ENCODE assay signal across 8 cellular contexts in the genomic region with DNA sequence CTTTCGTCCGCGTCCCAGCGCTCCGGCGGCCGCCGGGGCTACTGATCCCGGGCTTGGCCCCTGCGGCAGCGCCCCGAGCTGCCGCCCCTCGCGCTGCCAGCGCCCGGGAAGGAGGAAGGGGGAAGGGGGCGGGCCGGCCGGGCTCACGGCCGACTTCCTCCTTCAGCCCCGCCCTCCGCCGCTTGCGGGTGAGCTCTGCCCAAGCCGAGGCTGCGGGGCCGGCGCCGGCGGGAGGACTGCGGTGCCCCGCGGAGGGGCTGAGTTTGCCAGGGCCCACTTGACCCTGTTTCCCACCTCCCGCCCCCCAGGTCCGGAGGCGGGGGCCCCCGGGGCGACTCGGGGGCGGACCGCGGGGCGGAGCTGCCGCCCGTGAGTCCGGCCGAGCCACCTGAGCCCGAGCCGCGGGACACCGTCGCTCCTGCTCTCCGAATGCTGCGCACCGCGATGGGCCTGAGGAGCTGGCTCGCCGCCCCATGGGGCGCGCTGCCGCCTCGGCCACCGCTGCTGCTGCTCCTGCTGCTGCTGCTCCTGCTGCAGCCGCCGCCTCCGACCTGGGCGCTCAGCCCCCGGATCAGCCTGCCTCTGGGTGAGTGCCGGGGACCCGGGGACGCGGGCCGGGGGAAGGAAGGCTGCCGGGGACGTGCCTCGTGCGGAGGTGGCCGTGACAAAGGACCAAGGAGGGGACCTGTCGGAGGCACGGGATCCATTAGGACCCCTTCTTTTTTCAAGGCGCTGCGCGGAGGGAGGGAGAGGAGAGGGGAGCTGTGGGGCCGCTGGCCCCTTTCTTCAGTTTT. TPM values are rescaled to one million over a fixed set of nuclear protein-coding genes. Genes with fewer than 3 reads are reported as not detected.
DNase-seq lines count a peak whose midpoint lies in the region; TF ChIP-seq lines count a peak whose summit lies in the region.

A gene with protein sequence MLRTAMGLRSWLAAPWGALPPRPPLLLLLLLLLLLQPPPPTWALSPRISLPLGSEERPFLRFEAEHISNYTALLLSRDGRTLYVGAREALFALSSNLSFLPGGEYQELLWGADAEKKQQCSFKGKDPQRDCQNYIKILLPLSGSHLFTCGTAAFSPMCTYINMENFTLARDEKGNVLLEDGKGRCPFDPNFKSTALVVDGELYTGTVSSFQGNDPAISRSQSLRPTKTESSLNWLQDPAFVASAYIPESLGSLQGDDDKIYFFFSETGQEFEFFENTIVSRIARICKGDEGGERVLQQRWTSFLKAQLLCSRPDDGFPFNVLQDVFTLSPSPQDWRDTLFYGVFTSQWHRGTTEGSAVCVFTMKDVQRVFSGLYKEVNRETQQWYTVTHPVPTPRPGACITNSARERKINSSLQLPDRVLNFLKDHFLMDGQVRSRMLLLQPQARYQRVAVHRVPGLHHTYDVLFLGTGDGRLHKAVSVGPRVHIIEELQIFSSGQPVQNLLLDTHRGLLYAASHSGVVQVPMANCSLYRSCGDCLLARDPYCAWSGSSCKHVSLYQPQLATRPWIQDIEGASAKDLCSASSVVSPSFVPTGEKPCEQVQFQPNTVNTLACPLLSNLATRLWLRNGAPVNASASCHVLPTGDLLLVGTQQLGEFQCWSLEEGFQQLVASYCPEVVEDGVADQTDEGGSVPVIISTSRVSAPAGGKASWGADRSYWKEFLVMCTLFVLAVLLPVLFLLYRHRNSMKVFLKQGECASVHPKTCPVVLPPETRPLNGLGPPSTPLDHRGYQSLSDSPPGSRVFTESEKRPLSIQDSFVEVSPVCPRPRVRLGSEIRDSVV (plus strand): TSS at position 181 of the 794 bp plus-strand sequence. CDS start 249 bp downstream, at position 430.

- H3K9me3 ChIP-seq in iPS-20b (ENCODE audit: insufficient read depth, low read depth, low read length), result no peaks in the 10 kb centered on the region
- H3K9me3 ChIP-seq in skeletal muscle tissue (ENCODE audit: control insufficient read depth in 3 of 3, low read length in 3 of 3), result no peaks in the 10 kb centered on the region

- in situ Hi-C loops in GM13976 (cut with MboI; ENCODE audit: low sequenced_read_pairs, unreplicated experiment) (no loop called here), brain microvascular endothelial cell (cut with HindIII; ENCODE audit: low pct_ligation_motif_present, low sequenced_read_pairs) (no loop called here)

- DNase-seq in GM13976 (ENCODE audit: low spot score), result peak; percentile 95
- peak; percentile 87 for DNase-seq in HEK293T (ENCODE audit: extremely low spot score)
- DNase-seq in NAMALWA (ENCODE audit: low spot score), result peak; percentile 81
- DNase-seq in UCSD-AML1 (lab: John Stamatoyannopoulos, UW; ENCODE audit: unreplicated experiment), result peak; percentile 80
- no peak for DNase-seq in brain microvascular endothelial cell
- no peak for DNase-seq in cortex of kidney (lab: John Stamatoyannopoulos, UW)

- peak within 1 kb of the TSS; percentile 87; the same call in 1 of the 2 replicates for H3K9ac ChIP-seq in iPS-20b (ENCODE audit: low read depth, low read length)
- H3K9ac ChIP-seq in skeletal muscle tissue (ENCODE audit: low read depth in 1 of 3, low read length in 3 of 3), result peak within 1 kb of the TSS; percentile 64 to 80 (median 65)

- CTCF ChIA-PET in HEK293T (lab: Yijun Ruan, JAX), result interaction anchor here (0.7 to 2.6 kb wide), 5 partner anchors 13 to 59 kb away, joined by 3 to 8 read pairs (median 3); no protein-coding TSS in a partner anchor

- no peaks in the 10 kb centered on the region for H3K36me3 ChIP-seq in brain microvascular endothelial cell (replicated peaks)
- peaks cover 5% of the 10 kb centered on the region; the same call in 1 of the 2 replicates for H3K36me3 ChIP-seq in iPS-20b (ENCODE audit: insufficient read depth, low read depth, low read length)
- peaks cover 0 to 5% (median 2%) of the 10 kb centered on the region in 3 donors for H3K36me3 ChIP-seq in skeletal muscle tissue (ENCODE audit: control insufficient read depth in 3 of 3, insufficient read depth in 3 of 3, low read length in 3 of 3)

- H3K27ac ChIP-seq in brain microvascular endothelial cell (no peak within 1 kb of the TSS), iPS-20b (ENCODE audit: low read length) (peak within 1 kb of the TSS; percentile 65), skeletal muscle tissue (ENCODE audit: low read depth, low read length) (peak within 1 kb of the TSS; percentile 7)

- H3K4me3 ChIP-seq in brain microvascular endothelial cell (ENCODE audit: low read depth, low read length), result peak within 1 kb of the TSS; percentile 66
- peak within 1 kb of the TSS; percentile 93 for H3K4me3 ChIP-seq in iPS-20b (ENCODE audit: low read length)
- peak within 1 kb of the TSS; percentile 59 to 81 (median 76) for H3K4me3 ChIP-seq in skeletal muscle tissue (ENCODE audit: low read length in 3 of 3)

- TF ChIP-seq CTCF in GM13976 (IDR thresholded peaks at IDR 0.05; ENCODE audit: borderline replicate concordance, control extremely low read depth, extremely low read depth, insufficient read depth, missing control alignments), result no peak
- no peak for TF ChIP-seq CTCF in brain microvascular endothelial cell (IDR thresholded peaks at IDR 0.05; ENCODE audit: low read depth, low read length, missing control alignments)

- H3K27me3 ChIP-seq in brain microvascular endothelial cell (replicated peaks) (no peaks in the 10 kb centered on the region), iPS-20b (ENCODE audit: insufficient read depth, low read length) (peaks cover 10% of the 10 kb centered on the region), skeletal muscle tissue (ENCODE audit: control insufficient read depth in 3 of 3, insufficient read depth in 3 of 3, low read length in 3 of 3) (no peaks in the 10 kb centered on the region)

- peaks cover 11% of the 10 kb centered on the region for H3K4me1 ChIP-seq in iPS-20b (ENCODE audit: insufficient read depth, low read length)
- H3K4me1 ChIP-seq in skeletal muscle tissue (ENCODE audit: control insufficient read depth in 3 of 3, insufficient read depth in 3 of 3, low read length in 3 of 3), result peaks cover 16 to 20% (median 19%) of the 10 kb centered on the region in 3 donors

- POLR2A ChIA-PET in HEK293T (lab: Yijun Ruan, JAX), result interaction anchor here (0.7 to 2.9 kb wide), 21 partner anchors 9 to 289 kb away, joined by 3 to 20 read pairs (median 5); a partner anchor contains a TSS

TF ChIP-seq in HEK293T, 16 proteins besides CTCF, POLR2A, EP300 and RAD21:
- TF ChIP-seq L3MBTL2 (conservative IDR thresholded peaks at IDR 0.05) (no peak), FOXA1 (IDR thresholded peaks at IDR 0.05) (no peak), HDGF (IDR thresholded peaks at IDR 0.05; ENCODE audit: borderline replicate concordance) (no peak), CTBP1 (IDR thresholded peaks at IDR 0.05; ENCODE audit: borderline replicate concordance) (no peak), BHLHE40 (IDR thresholded peaks at IDR 0.05; ENCODE audit: borderline replicate concordance) (no peak)
TF ChIP-seq in HEK293T: peak in this region for 0.

RNA-seq across cellular contexts. Expression of the gene that starts here (rescaled TPM):
- 7.8 TPM for total RNA-seq in skeletal muscle tissue

Comparison
In these comparisons a context has a peak if more than half of its experiments do, and no peak if none do; other contexts are left out.
1. DNase-seq: peak in GM13976 (single experiment), HEK293T (single experiment), NAMALWA (single experiment) and UCSD-AML1 (single experiment); none in brain microvascular endothelial cell (single experiment) and cortex of kidney (single experiment).
2. Peak in every context shown above with its lines, with median percentiles within 50 percentile points of each other: H3K4me3 ChIP-seq.